Comparison of ENCODE assay signal across 10 cellular contexts in genomic region chr1:181482521-181483083, GRCh38. TPM values are rescaled to one million over a fixed set of nuclear protein-coding genes. Genes with fewer than 3 reads are reported as not detected.
DNase-seq lines count a peak whose midpoint lies in the region; ATAC-seq, FAIRE-seq and TF ChIP-seq lines count a peak whose summit lies in the region.
"Had no signal": no experiment of that assay in that cellular context is flagged by ENCODE, and none has a peak within 500 bp of the region (broad histone marks: within the 10 kb centered on the region; RNA-seq: fewer than 3 reads in every experiment).

No MANE protein-coding gene starts in this region.

- H3K4me1 Mint-ChIP-seq in T-helper 2 cell treated with Interferon-gamma antibody and Interleukin-4, amounts not matched to agents 5 μg/mL and 100 μg/mL, for 36 hours (ENCODE audit: low read depth) = peaks cover 12% of the 10 kb centered on the region

- H3K27me3 Mint-ChIP-seq in T-helper 2 cell treated with Interferon-gamma antibody and Interleukin-4, amounts not matched to agents 5 μg/mL and 100 μg/mL, for 36 hours (ENCODE audit: low read depth) = peaks cover 66% of the 10 kb centered on the region

- ATAC-seq in HG02981 (IDR thresholded peaks at IDR 0.05; ENCODE audit: unreplicated experiment) = peak; percentile 50
- ATAC-seq in gastroesophageal sphincter = peak; percentile 27
- ATAC-seq in pancreas = peak; percentile 28 to 76 (median 56)

- peak; percentile 6 to 42 for DNase-seq in activated CD4-positive, alpha-beta T cell treated with anti-CD3 and anti-CD28 coated beads for 24 hours (ENCODE audit: low read depth in 2 of 2)
- DNase-seq in activated CD4-positive, alpha-beta T cell treated with anti-CD3 and anti-CD28 coated beads, Interleukin-2, amount 50 U/mL, for 1 hour = no peak
- DNase-seq in T-helper 2 cell treated with Interferon-gamma antibody and Interleukin-4, amounts not matched to agents 5 μg/mL and 100 μg/mL, for 36 hours (ENCODE audit: low spot score) = peak; percentile 34
- DNase-seq in pancreas (peak in 1 of 6 donors; percentile 77), SHP77 treated with DMSO at 0.1 percent for 48 hours (lab: John Stamatoyannopoulos, UW) (no peak), EL (no peak)

- H3K4me3 ChIP-seq in gastroesophageal sphincter = peak overlapping the region in 1 of 2 donors; percentile 50
- H3K4me3 ChIP-seq in pancreas = peak overlapping the region in 3 of 4 donors; percentile 5 to 39 (median 6)

- no peak for FAIRE-seq in pancreas (lab: Jason Lieb, UNC)

- intact Hi-C loops in pancreas (cut with DNase I) = loop anchor here (10.0 kb wide), 4 partner anchors 192 to 582 kb away; partner anchors contain the start of gene ZNF648 (in 1 of the 3)

- H3K9me3 Mint-ChIP-seq in T-helper 2 cell treated with Interferon-gamma antibody and Interleukin-4, amounts not matched to agents 5 μg/mL and 100 μg/mL, for 36 hours = no peaks in the 10 kb centered on the region

- H3K4me3 Mint-ChIP-seq in T-helper 2 cell treated with Interferon-gamma antibody and Interleukin-4, amounts not matched to agents 5 μg/mL and 100 μg/mL, for 36 hours = peak overlapping the region; percentile 68

- no peak for TF ChIP-seq POLR2A in gastroesophageal sphincter (IDR thresholded peaks at IDR 0.05)

- H3K27ac ChIP-seq in gastroesophageal sphincter = no peak overlapping the region
- H3K27ac ChIP-seq in pancreas = no peak overlapping the region

- H3K9me3 ChIP-seq in gastroesophageal sphincter = no peaks in the 10 kb centered on the region
- no peaks in the 10 kb centered on the region for H3K9me3 ChIP-seq in pancreas

- no peak overlapping the region for H3K27ac Mint-ChIP-seq in T-helper 2 cell treated with Interferon-gamma antibody and Interleukin-4, amounts not matched to agents 5 μg/mL and 100 μg/mL, for 36 hours

- H3K4me1 ChIP-seq in gastroesophageal sphincter (peaks cover 0 to 47% (median 11%) of the 10 kb centered on the region in 3 donors), pancreas (no peaks in the 10 kb centered on the region)

- no peaks in the 10 kb centered on the region for H3K36me3 Mint-ChIP-seq in T-helper 2 cell treated with Interferon-gamma antibody and Interleukin-4, amounts not matched to agents 5 μg/mL and 100 μg/mL, for 36 hours (ENCODE audit: low read depth)

- WGBS in gastroesophageal sphincter (ENCODE audit: low coverage in 1 of 2), 2 donors = 0 to 4% methylated on average over 3 to 31 of the region's 55 CpGs
- WGBS in pancreas, 2 donors = 1 to 2% methylated on average over 55 of the region's 55 CpGs

- TF ChIP-seq CTCF in gastroesophageal sphincter (IDR thresholded peaks at IDR 0.05) (peak in 3 of 4 experiments; percentile 18 to 25 (median 20)), pancreas (IDR thresholded peaks at IDR 0.05) (no peak)

- no peaks in the 10 kb centered on the region for H3K36me3 ChIP-seq in gastroesophageal sphincter
- no peaks in the 10 kb centered on the region for H3K36me3 ChIP-seq in pancreas

- peaks cover 62% of the 10 kb centered on the region for H3K27me3 ChIP-seq in gastroesophageal sphincter
- peaks cover 0 to 37% (median 4%) of the 10 kb centered on the region in 4 donors for H3K27me3 ChIP-seq in pancreas

- no peak for TF ChIP-seq EP300 in gastroesophageal sphincter (IDR thresholded peaks at IDR 0.05)

RNA-seq across cellular contexts. Expression of gene CACNA1E, which starts 0.7 kb away (rescaled TPM):
- under 1 TPM; 0.13 to 0.23 (median 0.16) TPM for total RNA-seq in gastroesophageal sphincter
- under 1 TPM in 4 of 6 donors, not detected in 2; 0.06 to 0.12 (median 0.09) TPM for total RNA-seq in pancreas
- polyA plus RNA-seq in pancreas = under 1 TPM; 0.02 to 0.04 TPM
- total RNA-seq: activated CD8-positive, alpha-beta memory T cell treated with anti-CD3 and anti-CD28 coated beads for 36 hours had no signal
- polyA plus RNA-seq: BJ had no signal

Comparison
In these comparisons a context has a peak if more than half of its experiments do, and no peak if none do; other contexts are left out.
1. DNase-seq: peak in activated CD4-positive, alpha-beta T cell treated with anti-CD3 and anti-CD28 coated beads for 24 hours (2 of 2) and T-helper 2 cell treated with Interferon-gamma antibody and Interleukin-4, amounts not matched to agents 5 μg/mL and 100 μg/mL, for 36 hours (single experiment); none in activated CD4-positive, alpha-beta T cell treated with anti-CD3 and anti-CD28 coated beads, Interleukin-2, amount 50 U/mL, for 1 hour (single experiment), SHP77 treated with DMSO at 0.1 percent for 48 hours (single experiment) and EL (single experiment).
2. CTCF ChIP-seq: peak in gastroesophageal sphincter (3 of 4); none in pancreas (0 of 4).
3. Peak in every context shown above with its lines, with median percentiles within 50 percentile points of each other: ATAC-seq.